Comparison of ENCODE assay signal across 25 cellular contexts in the genomic region with DNA sequence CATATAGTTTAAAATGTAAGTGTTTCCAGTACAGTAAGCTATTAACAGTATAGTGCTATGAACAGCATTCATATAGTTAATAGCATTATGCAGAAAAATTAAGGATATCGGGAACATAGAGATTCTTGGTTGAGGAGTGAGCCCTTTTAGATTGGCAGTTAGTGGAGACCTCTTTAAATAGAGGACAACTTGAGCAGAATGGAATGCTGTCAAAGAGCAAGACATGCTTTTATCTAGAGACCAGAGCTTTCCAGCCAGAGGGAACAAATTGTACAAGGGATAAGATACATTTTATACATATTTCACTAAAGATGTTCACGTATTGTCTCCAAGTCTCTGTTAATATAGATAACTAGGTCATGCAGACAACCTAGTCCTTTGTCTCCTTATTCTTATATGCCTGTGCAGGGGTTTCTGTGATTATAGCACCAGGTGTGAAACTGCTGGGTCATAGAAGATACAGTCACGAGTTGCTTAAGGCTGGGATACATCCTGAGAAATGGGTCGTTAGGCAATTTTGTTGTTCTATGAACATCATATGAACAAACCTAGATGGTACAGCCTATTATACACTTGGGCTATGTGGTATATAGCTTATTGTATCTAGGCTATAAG.
"Had no signal": no experiment of that assay in that cellular context is flagged by ENCODE, and none has a peak within 500 bp of the region (broad histone marks: within the 10 kb centered on the region; RNA-seq: fewer than 3 reads in every experiment).

No MANE protein-coding gene starts in this region.

- H3K27ac ChIP-seq: lower lobe of right lung, neural progenitor cell, ovary, spleen, thyroid gland, transverse colon, upper lobe of left lung, vagina had no signal

- H3K4me2 ChIP-seq: neural progenitor cell had no signal

- H3K4me3 Mint-ChIP-seq: immature natural killer cell; natural killer cell; nephron progenitor cell; neural progenitor cell; stimulated activated memory B cell treated with anti-CD40 and anti-IgM and Interleukin-4, amounts not matched to agents 10 μg/mL and 1 μg/mL and 100 μg/mL, for 72 hours; stimulated activated naive CD8-positive, alpha-beta T cell treated with anti-CD3 and anti-CD28 coated beads, Interleukin-15, amount 100 ng/mL, for 72 hours had no signal

- H3K36me3 ChIP-seq: neural progenitor cell, ovary, thyroid gland, transverse colon, upper lobe of left lung, vagina had no signal

- FAIRE-seq: islet of Langerhans, kidney, small intestine had no signal

- DNase-seq: hypothalamus; immature natural killer cell; kidney; lower lobe of right lung; mammary epithelial cell; mesenchymal stem cell; natural killer cell; nephron progenitor cell; ovary; right cardiac atrium; small intestine; spleen; stimulated activated CD4-positive, alpha-beta T cell treated with anti-CD3 and anti-CD28 coated beads, Interleukin-4, amount 100 ng/mL, for 24 hours; stimulated activated naive CD4-positive, alpha-beta T cell treated with Interleukin-2 at 50 U/mL for 16 hours; stimulated activated naive CD8-positive, alpha-beta T cell treated with anti-CD3 and anti-CD28 coated beads, Interleukin-15, amount 100 ng/mL, for 72 hours; substantia nigra; thyroid gland; transverse colon; upper lobe of left lung had no signal

- H3K27ac Mint-ChIP-seq: immature natural killer cell; natural killer cell; nephron progenitor cell; neural progenitor cell; progenitor cell of endocrine pancreas; stimulated activated memory B cell treated with anti-CD40 and anti-IgM and Interleukin-4, amounts not matched to agents 10 μg/mL and 1 μg/mL and 100 μg/mL, for 72 hours; stimulated activated naive CD8-positive, alpha-beta T cell treated with anti-CD3 and anti-CD28 coated beads, Interleukin-15, amount 100 ng/mL, for 72 hours had no signal

- H2AFZ ChIP-seq: neural progenitor cell had no signal

- ATAC-seq: lower lobe of right lung; natural killer cell; sciatic nerve; stimulated activated memory B cell treated with anti-CD40 and anti-IgM and Interleukin-4, amounts not matched to agents 10 μg/mL and 1 μg/mL and 100 μg/mL, for 72 hours; stimulated activated naive CD8-positive, alpha-beta T cell treated with anti-CD3 and anti-CD28 coated beads, Interleukin-15, amount 100 ng/mL, for 72 hours had no signal

- H3K36me3 Mint-ChIP-seq: immature natural killer cell, natural killer cell had no signal

- H3K27me3 ChIP-seq: neural progenitor cell, ovary, spleen, thyroid gland, transverse colon, upper lobe of left lung, vagina had no signal

- H3K27me3 Mint-ChIP-seq: progenitor cell of endocrine pancreas; stimulated activated memory B cell treated with anti-CD40 and anti-IgM and Interleukin-4, amounts not matched to agents 10 μg/mL and 1 μg/mL and 100 μg/mL, for 72 hours; stimulated activated naive CD8-positive, alpha-beta T cell treated with anti-CD3 and anti-CD28 coated beads, Interleukin-15, amount 100 ng/mL, for 72 hours had no signal

- H3K9me3 Mint-ChIP-seq: immature natural killer cell; natural killer cell; nephron progenitor cell; neural progenitor cell; stimulated activated memory B cell treated with anti-CD40 and anti-IgM and Interleukin-4, amounts not matched to agents 10 μg/mL and 1 μg/mL and 100 μg/mL, for 72 hours; stimulated activated naive CD8-positive, alpha-beta T cell treated with anti-CD3 and anti-CD28 coated beads, Interleukin-15, amount 100 ng/mL, for 72 hours had no signal

- H3K9me3 ChIP-seq: lower lobe of right lung, ovary, spleen, thyroid gland, transverse colon, upper lobe of left lung, vagina had no signal

- H3K9ac ChIP-seq: neural progenitor cell had no signal

- H3K4me3 ChIP-seq: lower lobe of right lung, neural progenitor cell, ovary, spleen, thyroid gland, transverse colon, upper lobe of left lung, vagina had no signal
